ENCODE assay signal across 15 cellular contexts in genomic region chr5:1507961-1508678, GRCh38. TPM values are rescaled to one million over a fixed set of nuclear protein-coding genes. Genes with fewer than 3 reads are reported as not detected.
DNase-seq lines count a peak whose midpoint lies in the region; ATAC-seq and TF ChIP-seq lines count a peak whose summit lies in the region.
"Had no signal": no experiment of that assay in that cellular context is flagged by ENCODE, and none has a peak within 500 bp of the region (broad histone marks: within the 10 kb centered on the region; RNA-seq: fewer than 3 reads in every experiment).

No MANE protein-coding gene starts in this region.

- intact Hi-C loops in CD14-positive monocyte (cut with micrococcal nuclease) (no loop called here), right cardiac atrium (cut with DNase I) (no loop called here), posterior cingulate gyrus (cut with DNase I) (no loop called here)
- intact Hi-C loops in CD4-positive, alpha-beta memory T cell (cut with micrococcal nuclease): no loop called here

- peaks cover 3% of the 10 kb centered on the region for H3K4me1 ChIP-seq in right cardiac atrium (ENCODE audit: control insufficient read depth, insufficient read depth, low read length)
- H3K4me1 ChIP-seq in CD4-positive, alpha-beta memory T cell (ENCODE audit: insufficient read depth, low read length): peaks cover 17% of the 10 kb centered on the region
- H3K4me1 ChIP-seq: thyroid gland had no signal

- peak overlapping the region in 1 of 2 donors; percentile 37 for H3K4me3 Mint-ChIP-seq in CD14-positive monocyte
- H3K4me3 Mint-ChIP-seq in CD4-positive, alpha-beta memory T cell: no peak overlapping the region
- H3K4me3 Mint-ChIP-seq: activated naive CD8-positive, alpha-beta T cell treated with anti-CD3 and anti-CD28 coated beads, Interleukin-2, amount 50 U/mL, for 24 hours had no signal

- peaks cover 13% of the 10 kb centered on the region for H3K36me3 ChIP-seq in CD4-positive, alpha-beta memory T cell (ENCODE audit: insufficient read depth, low read length)
- H3K36me3 ChIP-seq: thyroid gland had no signal

- H3K36me3 Mint-ChIP-seq in CD14-positive monocyte: peaks cover 54 to 68% of the 10 kb centered on the region in 2 donors
- peaks cover 8 to 20% of the 10 kb centered on the region in 2 donors for H3K36me3 Mint-ChIP-seq in CD4-positive, alpha-beta memory T cell

- peaks cover 0 to 5% (median 0%) of the 10 kb centered on the region in 3 donors for H3K27me3 Mint-ChIP-seq in CD14-positive monocyte (ENCODE audit: low read depth in 3 of 3)
- H3K27me3 Mint-ChIP-seq in CD4-positive, alpha-beta memory T cell: no peaks in the 10 kb centered on the region
- H3K27me3 Mint-ChIP-seq: activated naive CD8-positive, alpha-beta T cell treated with anti-CD3 and anti-CD28 coated beads, Interleukin-2, amount 50 U/mL, for 24 hours had no signal

- H3K9me3 ChIP-seq in right cardiac atrium (ENCODE audit: control insufficient read depth, low read length): no peaks in the 10 kb centered on the region
- H3K9me3 ChIP-seq in CD4-positive, alpha-beta memory T cell (ENCODE audit: control insufficient read depth in 1 of 2, low read length in 2 of 2): no peaks in the 10 kb centered on the region
- H3K9me3 ChIP-seq: thyroid gland had no signal

- peaks cover 56% of the 10 kb centered on the region for H3K4me1 Mint-ChIP-seq in CD14-positive monocyte
- H3K4me1 Mint-ChIP-seq in CD4-positive, alpha-beta memory T cell: peaks cover 22 to 54% (median 36%) of the 10 kb centered on the region in 4 donors

- DNase-seq in CD14-positive monocyte (ENCODE audit: low spot score): peak; percentile 44
- DNase-seq in RWPE1 (ENCODE audit: low spot score): no peak
- DNase-seq in right cardiac atrium: peak; percentile 8 to 43 (median 35)
- DNase-seq in posterior cingulate gyrus: peak in 6 of 10 donors; percentile 4 to 71 (median 36)
- no peak for DNase-seq in CD4-positive, alpha-beta memory T cell
- DNase-seq in SKM-1 treated with dmso at 0.1 percent for 144 hours (lab: John Stamatoyannopoulos, UW; ENCODE audit: unreplicated experiment): no peak
- DNase-seq: activated CD8-positive, alpha-beta memory T cell treated with anti-CD3 and anti-CD28 coated beads, Interleukin-2, amount 50 U/mL, for 48 hours; activated naive CD8-positive, alpha-beta T cell treated with anti-CD3 and anti-CD28 coated beads, Interleukin-2, amount 50 U/mL, for 24 hours; central memory CD4-positive, alpha-beta T cell; NCI-H2029; NCI-H69; PC-3 had no signal

- peaks cover 0 to 2% (median 0%) of the 10 kb centered on the region in 7 donors for H3K9me3 Mint-ChIP-seq in CD14-positive monocyte
- no peaks in the 10 kb centered on the region for H3K9me3 Mint-ChIP-seq in CD4-positive, alpha-beta memory T cell
- H3K9me3 Mint-ChIP-seq: activated naive CD8-positive, alpha-beta T cell treated with anti-CD3 and anti-CD28 coated beads, Interleukin-2, amount 50 U/mL, for 24 hours had no signal

- H3K4me3 ChIP-seq in right cardiac atrium (ENCODE audit: low read length): no peak overlapping the region
- H3K4me3 ChIP-seq in CD4-positive, alpha-beta memory T cell (ENCODE audit: low read length in 2 of 2): no peak overlapping the region
- H3K4me3 ChIP-seq: thyroid gland had no signal

- H3K27ac ChIP-seq in RWPE1: peak overlapping the region; percentile 24
- no peak overlapping the region for H3K27ac ChIP-seq in right cardiac atrium (ENCODE audit: low read length)
- H3K27ac ChIP-seq in CD4-positive, alpha-beta memory T cell (ENCODE audit: low read depth, low read length): no peak overlapping the region
- H3K27ac ChIP-seq: thyroid gland had no signal

- WGBS in right cardiac atrium: 95% methylated on average over 23 of the region's 23 CpGs

- ATAC-seq in right cardiac atrium (no peak), HG03354 (IDR thresholded peaks at IDR 0.05; ENCODE audit: poor library complexity, severe bottlenecking, unreplicated experiment) (no peak), GM21723 (IDR thresholded peaks at IDR 0.05; ENCODE audit: unreplicated experiment) (no peak)
- ATAC-seq: activated naive CD8-positive, alpha-beta T cell treated with anti-CD3 and anti-CD28 coated beads, Interleukin-2, amount 50 U/mL, for 24 hours; PC-3 had no signal

- no peaks in the 10 kb centered on the region for H3K27me3 ChIP-seq in right cardiac atrium (ENCODE audit: control insufficient read depth, insufficient read depth)
- no peaks in the 10 kb centered on the region for H3K27me3 ChIP-seq in CD4-positive, alpha-beta memory T cell (ENCODE audit: insufficient read depth, low read length)
- H3K27me3 ChIP-seq: thyroid gland had no signal

- POLR2A ChIA-PET in RWPE1 (lab: Yijun Ruan, JAX; ENCODE audit: low non-redundant PET): no interaction called here
- POLR2A ChIA-PET in CD4-positive, alpha-beta memory T cell (lab: Charles Lee; ENCODE audit: partially characterized antibody): no interaction called here

- TF ChIP-seq CTCF in CD14-positive monocyte (IDR thresholded peaks at IDR 0.05) (no peak), RWPE1 (conservative IDR thresholded peaks at IDR 0.05; ENCODE audit: low read depth) (no peak)

- CTCF ChIA-PET in RWPE1 (lab: Yijun Ruan, JAX): interaction anchor here (0.7 kb wide), 1 partner anchor 29 kb away, joined by 3 read pairs; no protein-coding TSS in a partner anchor
- CTCF ChIA-PET in CD4-positive, alpha-beta memory T cell (lab: Charles Lee; ENCODE audit: partially characterized antibody): no interaction called here

- peak overlapping the region in 3 of 7 donors; percentile 17 to 78 (median 46) for H3K27ac Mint-ChIP-seq in CD14-positive monocyte
- no peak overlapping the region for H3K27ac Mint-ChIP-seq in CD4-positive, alpha-beta memory T cell
- H3K27ac Mint-ChIP-seq: activated naive CD8-positive, alpha-beta T cell treated with anti-CD3 and anti-CD28 coated beads, Interleukin-2, amount 50 U/mL, for 24 hours had no signal

RNA-seq across cellular contexts. Expression of gene LPCAT1, which starts 15.6 kb away (rescaled TPM):
- polyA plus RNA-seq in CD14-positive monocyte: 10 to 100 TPM; 34.1 to 34.8 TPM
- total RNA-seq in right cardiac atrium: 10 to 100 TPM; 11.0 to 19.7 (median 15.5) TPM
- 15.6 TPM for polyA plus RNA-seq in right cardiac atrium
- total RNA-seq in CD4-positive, alpha-beta memory T cell: 10 to 100 TPM; 62.8 to 63.6 TPM
- 10 to 100 TPM in 1 of 2 donors, 1 to 10 TPM in 1; 9.0 to 32.2 TPM for polyA plus RNA-seq in CD4-positive, alpha-beta memory T cell

Comparison
In these comparisons a context has a peak if more than half of its experiments do, and no peak if none do; other contexts are left out.
1. DNase-seq: peak in CD14-positive monocyte (single experiment), right cardiac atrium (3 of 3) and posterior cingulate gyrus (6 of 10); none in RWPE1 (single experiment), CD4-positive, alpha-beta memory T cell (0 of 5) and SKM-1 treated with dmso at 0.1 percent for 144 hours (single experiment).